ENCODE assay signal across 24 cellular contexts in the genomic region with DNA sequence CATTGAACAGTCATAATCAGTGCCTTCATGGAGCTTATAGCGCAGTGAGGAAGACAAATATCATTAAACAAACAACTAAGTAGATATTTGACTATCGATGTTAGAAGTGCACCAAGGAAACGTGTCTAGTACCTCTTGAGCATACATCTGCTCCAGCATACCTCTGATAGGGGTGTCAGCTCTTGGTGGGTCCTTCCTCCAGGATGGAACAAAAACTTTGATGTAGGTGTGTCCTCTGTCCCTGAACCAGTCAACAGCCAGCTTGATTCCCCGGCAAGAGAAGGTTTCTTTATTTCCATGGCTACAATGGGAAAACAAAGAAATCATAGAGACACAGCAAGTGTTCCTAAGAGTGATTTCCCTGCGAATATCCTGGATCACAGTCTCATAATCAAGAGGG. TPM values are rescaled to one million over a fixed set of nuclear protein-coding genes. Genes with fewer than 3 reads are reported as not detected.
"Had no signal": no experiment of that assay in that cellular context is flagged by ENCODE, and none has a peak within 500 bp of the region (broad histone marks: within the 10 kb centered on the region; RNA-seq: fewer than 3 reads in every experiment).

No MANE protein-coding gene starts in this region.

- H3K4me3 ChIP-seq: colonic mucosa, heart left ventricle, mucosa of descending colon, psoas muscle, spleen, stomach, thoracic aorta, transverse colon had no signal

- H3K27me3 ChIP-seq: colonic mucosa, neutrophil, spleen, stomach, transverse colon had no signal

- ATAC-seq: esophagus mucosa; heart left ventricle; left colon; mucosa of descending colon; naive thymus-derived CD8-positive, alpha-beta T cell; psoas muscle; sciatic nerve; stimulated activated memory B cell treated with anti-CD40 and anti-IgM and Interleukin-4, amounts not matched to agents 10 μg/mL and 1 μg/mL and 100 μg/mL, for 72 hours had no signal

- H3K9me3 Mint-ChIP-seq: naive thymus-derived CD8-positive, alpha-beta T cell; stimulated activated memory B cell treated with anti-CD40 and anti-IgM and Interleukin-4, amounts not matched to agents 10 μg/mL and 1 μg/mL and 100 μg/mL, for 72 hours had no signal

- H3K36me3 ChIP-seq: colonic mucosa, neutrophil, stomach, thoracic aorta, transverse colon had no signal

- H3K4me1 ChIP-seq: colonic mucosa, psoas muscle had no signal

- H3K4me3 Mint-ChIP-seq: naive thymus-derived CD8-positive, alpha-beta T cell; stimulated activated memory B cell treated with anti-CD40 and anti-IgM and Interleukin-4, amounts not matched to agents 10 μg/mL and 1 μg/mL and 100 μg/mL, for 72 hours had no signal

- H3K27ac ChIP-seq: colonic mucosa, heart left ventricle, neutrophil, psoas muscle, spleen, stomach, thoracic aorta, transverse colon had no signal

- H3K27me3 Mint-ChIP-seq: naive thymus-derived CD8-positive, alpha-beta T cell; stimulated activated memory B cell treated with anti-CD40 and anti-IgM and Interleukin-4, amounts not matched to agents 10 μg/mL and 1 μg/mL and 100 μg/mL, for 72 hours had no signal

- H3K9me3 ChIP-seq: colonic mucosa, heart left ventricle, mucosa of descending colon, neutrophil, psoas muscle, spleen, stomach, thoracic aorta, transverse colon had no signal

- DNase-seq: colonic mucosa; effector CD4-positive, alpha-beta T cell; heart left ventricle; hippocampal formation; left colon; mammary epithelial cell; naive thymus-derived CD8-positive, alpha-beta T cell; retina; stimulated activated CD4-positive, alpha-beta T cell treated with anti-CD3 and anti-CD28 coated beads, Interleukin-15, amount 100 ng/mL, for 24 hours; stimulated activated CD4-positive, alpha-beta T cell treated with anti-CD3 and anti-CD28 coated beads, Interleukin-1b, Interleukin-23, amount 100 ng/mL, for 48 hours; stimulated activated CD4-positive, alpha-beta T cell treated with anti-CD3 and anti-CD28 coated beads, Interleukin-4, amount 100 ng/mL, for 24 hours; stomach; substantia nigra; transverse colon had no signal

RNA-seq across cellular contexts. Expression of gene ZC3H12D, which starts 23.1 kb away (rescaled TPM):
- total RNA-seq: glomerular endothelial cell, kidney epithelial cell had no signal
